In genomic region chr5:84381501-84382362, GRCh38 we compare ENCODE assay signal across 9 cellular contexts. TPM values are rescaled to one million over a fixed set of nuclear protein-coding genes. Genes with fewer than 3 reads are reported as not detected.
DNase-seq lines count a peak whose midpoint lies in the region; ATAC-seq and TF ChIP-seq lines count a peak whose summit lies in the region.
"Had no signal": no experiment of that assay in that cellular context is flagged by ENCODE, and none has a peak within 500 bp of the region (broad histone marks: within the 10 kb centered on the region; RNA-seq: fewer than 3 reads in every experiment).

No MANE protein-coding gene starts in this region.

- ATAC-seq in heart right ventricle, result no peak
- no peak for ATAC-seq in left cardiac atrium
- no peak for ATAC-seq in HG02623 (IDR thresholded peaks at IDR 0.05; ENCODE audit: unreplicated experiment)
- ATAC-seq in left lobe of liver, result no peak

- intact Hi-C loops in heart right ventricle (cut with DNase I), result loop anchor here in 1 of 10 donors (5.0 kb wide), 1 partner anchor 659 kb away; the partner anchor contains the start of gene HAPLN1
- intact Hi-C loops in left cardiac atrium (cut with DNase I), result no loop called here

- 20 to 24% methylated on average over 14 of the region's 14 CpGs for WGBS in heart right ventricle, 2 donors

- H3K4me3 ChIP-seq in heart right ventricle, result peak overlapping the region; percentile 18 to 57 (median 53)

- H3K4me1 ChIP-seq in heart right ventricle, result peaks cover 0 to 23% (median 5%) of the 10 kb centered on the region in 9 donors

- no peaks in the 10 kb centered on the region for H3K36me3 ChIP-seq in heart right ventricle

- DNase-seq in heart right ventricle (no peak), left cardiac atrium (no peak), cerebellar cortex (ENCODE audit: low spot score) (peak; percentile 72), medulla oblongata (ENCODE audit: extremely low spot score) (peak; percentile 47), activated gamma-delta T cell treated with Interleukin-2 at 50 U/mL for 16 hours (no peak), mesenteric fat pad (ENCODE audit: low spot score) (no peak), left lobe of liver (ENCODE audit: low spot score) (no peak)
- DNase-seq: stimulated activated CD4-positive, alpha-beta T cell treated with anti-CD3 and anti-CD28 coated beads, Interleukin-4, amount 100 ng/mL, for 24 hours had no signal

- peaks cover 0 to 73% (median 48%) of the 10 kb centered on the region in 7 donors for H3K27me3 ChIP-seq in heart right ventricle

- no peaks in the 10 kb centered on the region for H3K9me3 ChIP-seq in heart right ventricle

- no peak for TF ChIP-seq CTCF in heart right ventricle (IDR thresholded peaks at IDR 0.05)

- H3K27ac ChIP-seq in heart right ventricle, result peak overlapping the region in 8 of 10 donors; percentile 15 to 70 (median 56)

RNA-seq across cellular contexts. Expression of gene EDIL3, which starts 2.9 kb away (rescaled TPM):
- total RNA-seq in heart right ventricle (10 to 100 TPM in 1 of 10 donors, 1 to 10 TPM in 9; 2.4 to 10.0 (median 4.8) TPM), left cardiac atrium (1 to 10 TPM; 3.1 to 7.5 TPM), mesenteric fat pad (3.7 TPM), left lobe of liver (0.20 TPM)
- 1 to 10 TPM; 1.6 to 1.8 TPM for polyA plus RNA-seq in heart right ventricle

Comparison
In these comparisons a context has a peak if more than half of its experiments do, and no peak if none do; other contexts are left out.
1. DNase-seq: peak in cerebellar cortex (single experiment) and medulla oblongata (single experiment); none in heart right ventricle (0 of 2), left cardiac atrium (single experiment), activated gamma-delta T cell treated with Interleukin-2 at 50 U/mL for 16 hours (single experiment), mesenteric fat pad (single experiment) and left lobe of liver (single experiment).